1 cellular context compared by ENCODE assay signal in the genomic region with DNA sequence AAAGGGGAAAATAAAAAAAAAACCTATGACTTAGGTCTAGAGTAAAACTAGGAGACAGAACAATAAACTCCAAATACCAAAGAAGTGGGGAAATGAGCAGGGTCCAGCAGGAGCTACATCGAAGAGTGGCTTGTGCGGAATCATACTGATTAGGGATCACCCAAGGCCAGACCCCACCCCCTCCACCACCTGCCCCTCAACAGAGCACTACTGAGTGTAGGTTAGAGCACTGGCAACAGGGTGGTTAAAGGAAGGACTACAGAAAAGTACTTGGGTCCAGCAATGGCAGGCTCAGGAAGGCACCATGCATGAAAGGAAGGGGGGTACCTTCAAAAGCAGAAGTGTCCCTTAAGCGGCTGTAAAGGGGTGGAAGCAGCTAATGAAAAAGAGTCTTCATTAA.
TF ChIP-seq lines count a peak whose summit lies in the region.

No MANE protein-coding gene starts in this region.

TF ChIP-seq in GM23338, 12 proteins besides CTCF, POLR2A, EP300 and RAD21:
- TF ChIP-seq, protein P1, sequence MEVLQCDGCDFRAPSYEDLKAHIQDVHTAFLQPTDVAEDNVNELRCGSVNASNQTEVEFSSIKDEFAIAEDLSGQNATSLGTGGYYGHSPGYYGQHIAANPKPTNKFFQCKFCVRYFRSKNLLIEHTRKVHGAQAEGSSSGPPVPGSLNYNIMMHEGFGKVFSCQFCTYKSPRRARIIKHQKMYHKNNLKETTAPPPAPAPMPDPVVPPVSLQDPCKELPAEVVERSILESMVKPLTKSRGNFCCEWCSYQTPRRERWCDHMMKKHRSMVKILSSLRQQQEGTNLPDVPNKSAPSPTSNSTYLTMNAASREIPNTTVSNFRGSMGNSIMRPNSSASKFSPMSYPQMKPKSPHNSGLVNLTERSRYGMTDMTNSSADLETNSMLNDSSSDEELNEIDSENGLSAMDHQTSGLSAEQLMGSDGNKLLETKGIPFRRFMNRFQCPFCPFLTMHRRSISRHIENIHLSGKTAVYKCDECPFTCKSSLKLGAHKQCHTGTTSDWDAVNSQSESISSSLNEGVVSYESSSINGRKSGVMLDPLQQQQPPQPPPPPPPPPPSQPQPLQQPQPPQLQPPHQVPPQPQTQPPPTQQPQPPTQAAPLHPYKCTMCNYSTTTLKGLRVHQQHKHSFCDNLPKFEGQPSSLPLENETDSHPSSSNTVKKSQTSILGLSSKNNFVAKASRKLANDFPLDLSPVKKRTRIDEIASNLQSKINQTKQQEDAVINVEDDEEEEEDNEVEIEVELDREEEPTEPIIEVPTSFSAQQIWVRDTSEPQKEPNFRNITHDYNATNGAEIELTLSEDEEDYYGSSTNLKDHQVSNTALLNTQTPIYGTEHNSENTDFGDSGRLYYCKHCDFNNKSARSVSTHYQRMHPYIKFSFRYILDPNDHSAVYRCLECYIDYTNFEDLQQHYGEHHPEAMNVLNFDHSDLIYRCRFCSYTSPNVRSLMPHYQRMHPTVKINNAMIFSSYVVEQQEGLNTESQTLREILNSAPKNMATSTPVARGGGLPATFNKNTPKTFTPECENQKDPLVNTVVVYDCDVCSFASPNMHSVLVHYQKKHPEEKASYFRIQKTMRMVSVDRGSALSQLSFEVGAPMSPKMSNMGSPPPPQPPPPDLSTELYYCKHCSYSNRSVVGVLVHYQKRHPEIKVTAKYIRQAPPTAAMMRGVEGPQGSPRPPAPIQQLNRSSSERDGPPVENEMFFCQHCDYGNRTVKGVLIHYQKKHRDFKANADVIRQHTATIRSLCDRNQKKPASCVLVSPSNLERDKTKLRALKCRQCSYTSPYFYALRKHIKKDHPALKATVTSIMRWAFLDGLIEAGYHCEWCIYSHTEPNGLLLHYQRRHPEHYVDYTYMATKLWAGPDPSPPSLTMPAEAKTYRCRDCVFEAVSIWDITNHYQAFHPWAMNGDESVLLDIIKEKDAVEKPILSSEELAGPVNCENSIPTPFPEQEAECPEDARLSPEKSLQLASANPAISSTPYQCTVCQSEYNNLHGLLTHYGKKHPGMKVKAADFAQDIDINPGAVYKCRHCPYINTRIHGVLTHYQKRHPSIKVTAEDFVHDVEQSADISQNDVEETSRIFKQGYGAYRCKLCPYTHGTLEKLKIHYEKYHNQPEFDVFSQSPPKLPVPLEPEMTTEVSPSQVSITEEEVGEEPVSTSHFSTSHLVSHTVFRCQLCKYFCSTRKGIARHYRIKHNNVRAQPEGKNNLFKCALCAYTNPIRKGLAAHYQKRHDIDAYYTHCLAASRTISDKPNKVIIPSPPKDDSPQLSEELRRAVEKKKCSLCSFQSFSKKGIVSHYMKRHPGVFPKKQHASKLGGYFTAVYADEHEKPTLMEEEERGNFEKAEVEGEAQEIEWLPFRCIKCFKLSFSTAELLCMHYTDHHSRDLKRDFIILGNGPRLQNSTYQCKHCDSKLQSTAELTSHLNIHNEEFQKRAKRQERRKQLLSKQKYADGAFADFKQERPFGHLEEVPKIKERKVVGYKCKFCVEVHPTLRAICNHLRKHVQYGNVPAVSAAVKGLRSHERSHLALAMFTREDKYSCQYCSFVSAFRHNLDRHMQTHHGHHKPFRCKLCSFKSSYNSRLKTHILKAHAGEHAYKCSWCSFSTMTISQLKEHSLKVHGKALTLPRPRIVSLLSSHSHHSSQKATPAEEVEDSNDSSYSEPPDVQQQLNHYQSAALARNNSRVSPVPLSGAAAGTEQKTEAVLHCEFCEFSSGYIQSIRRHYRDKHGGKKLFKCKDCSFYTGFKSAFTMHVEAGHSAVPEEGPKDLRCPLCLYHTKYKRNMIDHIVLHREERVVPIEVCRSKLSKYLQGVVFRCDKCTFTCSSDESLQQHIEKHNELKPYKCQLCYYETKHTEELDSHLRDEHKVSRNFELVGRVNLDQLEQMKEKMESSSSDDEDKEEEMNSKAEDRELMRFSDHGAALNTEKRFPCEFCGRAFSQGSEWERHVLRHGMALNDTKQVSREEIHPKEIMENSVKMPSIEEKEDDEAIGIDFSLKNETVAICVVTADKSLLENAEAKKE (CRISPR knock-in tag; IDR thresholded peaks at IDR 0.05): no peak
TF ChIP-seq in GM23338: peak in this region for 0.
